ENCODE assay signal across 1 cellular context in the genomic region with DNA sequence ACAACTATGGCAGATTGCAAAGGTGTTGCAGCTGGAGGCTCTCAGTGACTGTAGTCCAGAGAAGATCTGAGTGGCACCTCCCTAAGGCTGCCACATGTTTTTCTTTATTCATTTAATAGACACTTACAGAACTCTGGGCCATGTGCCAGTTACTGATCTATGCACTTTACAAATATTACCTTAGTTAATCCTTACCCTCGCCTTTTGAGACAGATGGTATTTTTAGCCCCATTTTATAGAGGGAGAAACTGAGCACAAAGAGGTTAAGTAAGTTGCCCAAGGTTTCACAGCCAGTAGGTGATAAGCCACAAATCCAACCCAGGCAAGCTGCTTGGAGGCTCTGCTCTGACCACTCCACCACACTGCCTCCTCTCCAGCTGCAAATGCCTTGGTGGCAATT.
TF ChIP-seq lines count a peak whose summit lies in the region.

No MANE protein-coding gene starts in this region.

TF ChIP-seq in HepG2, 621 proteins besides CTCF, POLR2A, EP300 and RAD21 (continued from another document):
- TF ChIP-seq MIXL1 (CRISPR knock-in tag; IDR thresholded peaks at IDR 0.05) (no peak), ZNF652 (CRISPR knock-in tag; IDR thresholded peaks at IDR 0.05; ENCODE audit: borderline replicate concordance, low read depth) (no peak)
